In genomic region chr4:102871772-102872171, GRCh38 we compare ENCODE assay signal across 16 cellular contexts. TPM values are rescaled to one million over a fixed set of nuclear protein-coding genes. Genes with fewer than 3 reads are reported as not detected.
DNase-seq lines count a peak whose midpoint lies in the region; ATAC-seq and TF ChIP-seq lines count a peak whose summit lies in the region.
"Had no signal": no experiment of that assay in that cellular context is flagged by ENCODE, and none has a peak within 500 bp of the region (broad histone marks: within the 10 kb centered on the region; RNA-seq: fewer than 3 reads in every experiment).

No MANE protein-coding gene starts in this region.

- no CpG with 5 or more reads among the region's 2 CpGs for WGBS in H9 (ENCODE audit: extremely low coverage, insufficient read length, low lambda C conversion rate)

- no peak overlapping the region for H3K4me3 Mint-ChIP-seq in H9
- H3K4me3 Mint-ChIP-seq in T-helper 2 cell treated with Interferon-gamma antibody and Interleukin-4, amounts not matched to agents 5 μg/mL and 100 μg/mL, for 36 hours = peak overlapping the region; percentile 28

- H2BK5ac ChIP-seq in H9 (ENCODE audit: insufficient read length, low read length) = no peak overlapping the region

- H3K27ac ChIP-seq in H9 (ENCODE audit: insufficient read length, low read depth, low read length) (no peak overlapping the region), iPS-18a (ENCODE audit: low read length) (no peak overlapping the region)
- H3K27ac ChIP-seq: C4-2B, left lung, stomach had no signal

- no peak overlapping the region for H3K18ac ChIP-seq in H9 (ENCODE audit: insufficient read length, low read depth, low read length)

- H3K56ac ChIP-seq in H9 (ENCODE audit: insufficient read length, low read depth, low read length) = no peak overlapping the region

- H4K20me1 ChIP-seq in H9 (ENCODE audit: control insufficient read depth, insufficient read depth, insufficient read length) = no peaks in the 10 kb centered on the region

- H3K27me3 ChIP-seq in H9 (ENCODE audit: insufficient read depth, low read length) (no peaks in the 10 kb centered on the region), iPS-18a (ENCODE audit: control insufficient read depth, insufficient read depth, low read length) (no peaks in the 10 kb centered on the region)
- H3K27me3 ChIP-seq: left lung, stomach had no signal

- H3K4me1 Mint-ChIP-seq in H9 = peaks cover 27 to 38% of the 10 kb centered on the region in 2 experiments
- H3K4me1 Mint-ChIP-seq in T-helper 2 cell treated with Interferon-gamma antibody and Interleukin-4, amounts not matched to agents 5 μg/mL and 100 μg/mL, for 36 hours (ENCODE audit: low read depth) = peaks cover 46% of the 10 kb centered on the region

- no peak overlapping the region for H3T11ph ChIP-seq in H9 (ENCODE audit: low read length)

- intact Hi-C loops in Right ventricle myocardium superior (cut with DNase I) = no loop called here

- peaks cover 5% of the 10 kb centered on the region for H3K9me3 ChIP-seq in H9 (ENCODE audit: control insufficient read depth, low read depth, low read length)
- peaks cover 2% of the 10 kb centered on the region for H3K9me3 ChIP-seq in iPS-18a (ENCODE audit: control insufficient read depth, low read depth, low read length)
- H3K9me3 ChIP-seq: left lung had no signal

- H3K36me3 Mint-ChIP-seq in H9 (ENCODE audit: insufficient read depth in 1 of 3, low read depth in 3 of 3) = peaks cover 42 to 46% (median 45%) of the 10 kb centered on the region in 3 experiments
- peaks cover 58% of the 10 kb centered on the region for H3K36me3 Mint-ChIP-seq in T-helper 2 cell treated with Interferon-gamma antibody and Interleukin-4, amounts not matched to agents 5 μg/mL and 100 μg/mL, for 36 hours (ENCODE audit: low read depth)

- H4K5ac ChIP-seq in H9 (ENCODE audit: insufficient read length, low read depth, low read length) = no peak overlapping the region

- peak overlapping the region; percentile 8 for H3K4me3 ChIP-seq in iPS-18a (ENCODE audit: low read length)
- H3K4me3 ChIP-seq: left lung, skin epidermis, stomach had no signal

- no peak overlapping the region for H3K14ac ChIP-seq in H9 (ENCODE audit: insufficient read depth, low read length)

- H3K36me3 ChIP-seq in iPS-18a (ENCODE audit: control insufficient read depth, low read depth, low read length) = peaks cover 16% of the 10 kb centered on the region

- H3K79me1 ChIP-seq in H9 (ENCODE audit: insufficient read depth, low read depth, low read length, poor library complexity, severe bottlenecking) = no peaks in the 10 kb centered on the region

- ATAC-seq in Right ventricle myocardium superior (ENCODE audit: poor library complexity) (no peak), GM21529 (IDR thresholded peaks at IDR 0.05; ENCODE audit: unreplicated experiment) (no peak)
- ATAC-seq: activated naive CD4-positive, alpha-beta T cell treated with anti-CD3 and anti-CD28 coated beads, Interleukin-2, amount 50 U/mL, for 72 hours; left lung had no signal

- no peak overlapping the region for H2AFZ ChIP-seq in H9 (ENCODE audit: low read length)

- H2BK120ac ChIP-seq in H9 (ENCODE audit: low read depth, low read length, poor library complexity, severe bottlenecking) = no peak overlapping the region

- H3K9ac ChIP-seq in H9 (ENCODE audit: extremely low read depth, insufficient read length, low read length) = no peak overlapping the region
- H3K9ac ChIP-seq in iPS-18a (ENCODE audit: low read length) = no peak overlapping the region

- H2BK20ac ChIP-seq in H9 (ENCODE audit: low read depth, low read length, poor library complexity, severe bottlenecking) = no peak overlapping the region

- H3K4me2 ChIP-seq in H9 (ENCODE audit: insufficient read depth, insufficient read length, low read length) = no peak overlapping the region

- H3K9me3 Mint-ChIP-seq in H9 = peaks cover 9 to 18% of the 10 kb centered on the region in 2 experiments
- peaks cover 17% of the 10 kb centered on the region for H3K9me3 Mint-ChIP-seq in T-helper 2 cell treated with Interferon-gamma antibody and Interleukin-4, amounts not matched to agents 5 μg/mL and 100 μg/mL, for 36 hours

- no peak overlapping the region for H3K4ac ChIP-seq in H9 (ENCODE audit: low read depth, low read length)

- no peaks in the 10 kb centered on the region for H3K4me1 ChIP-seq in H9 (ENCODE audit: insufficient read depth, low read length)
- peaks cover 15% of the 10 kb centered on the region for H3K4me1 ChIP-seq in iPS-18a (ENCODE audit: control insufficient read depth, low read depth, low read length)

- no peak overlapping the region for H4K8ac ChIP-seq in H9 (replicated peaks; ENCODE audit: insufficient read length, low read depth, low read length)

- peak; percentile 23 for DNase-seq in CD1c-positive myeloid dendritic cell (ENCODE audit: extremely low spot score)
- DNase-seq in H9 = no peak
- DNase-seq in T-helper 2 cell treated with Interferon-gamma antibody and Interleukin-4, amounts not matched to agents 5 μg/mL and 100 μg/mL, for 36 hours (ENCODE audit: low spot score) = no peak
- DNase-seq in LoVo (ENCODE audit: low spot score) = no peak
- no peak for DNase-seq in Right ventricle myocardium superior
- no peak for DNase-seq in NCI-H2107 (lab: John Stamatoyannopoulos, UW)
- DNase-seq: activated CD4-positive, alpha-beta T cell treated with anti-CD3 and anti-CD28 coated beads, Interleukin-2, amount 50 U/mL, for 48 hours; hippocampal formation; left lung; NCI-H2171 treated with DMSO at 0.1 percent for 48 hours; stomach had no signal

- H3K23ac ChIP-seq in H9 (ENCODE audit: insufficient read length, low read depth, low read length) = no peak overlapping the region

- H3K23me2 ChIP-seq in H9 (ENCODE audit: insufficient read length, low read depth, low read length, poor library complexity, severe bottlenecking) = peaks cover 7% of the 10 kb centered on the region

- no peak overlapping the region for H2BK15ac ChIP-seq in H9 (ENCODE audit: low read depth, low read length)

- H3K27me3 Mint-ChIP-seq in H9 (ENCODE audit: low read depth) = no peaks in the 10 kb centered on the region
- H3K27me3 Mint-ChIP-seq in T-helper 2 cell treated with Interferon-gamma antibody and Interleukin-4, amounts not matched to agents 5 μg/mL and 100 μg/mL, for 36 hours (ENCODE audit: low read depth) = no peaks in the 10 kb centered on the region

- no peak overlapping the region for H2BK12ac ChIP-seq in H9 (ENCODE audit: insufficient read length, low read depth, low read length)

- H3K27ac Mint-ChIP-seq in H9 = peak overlapping the region in 2 of 3 experiments; percentile 4 to 21; a peak in 2 of 7 replicates
- peak overlapping the region; percentile 19 for H3K27ac Mint-ChIP-seq in T-helper 2 cell treated with Interferon-gamma antibody and Interleukin-4, amounts not matched to agents 5 μg/mL and 100 μg/mL, for 36 hours
- H3K27ac Mint-ChIP-seq: activated naive CD4-positive, alpha-beta T cell treated with anti-CD3 and anti-CD28 coated beads, Interleukin-2, amount 50 U/mL, for 72 hours had no signal

- no peak for TF ChIP-seq CTCF in H9 (conservative IDR thresholded peaks at IDR 0.05)

- H4K91ac ChIP-seq in H9 (ENCODE audit: insufficient read length, low read depth, low read length) = no peak overlapping the region

- H3K79me2 ChIP-seq in H9 (ENCODE audit: insufficient read depth, low read length) = peaks cover 3% of the 10 kb centered on the region; the same call in 1 of the 2 replicates

- no peak overlapping the region for H2AK5ac ChIP-seq in H9 (ENCODE audit: insufficient read length, low read length)

RNA-seq across cellular contexts. Expression of gene CISD2, which starts 3.0 kb away (rescaled TPM):
- 45.6 and 46.0 TPM in 2 replicates for total RNA-seq in H9 (2021)
- total RNA-seq in Right ventricle myocardium superior = 14.1 TPM

RNA-seq across cellular contexts. Expression of gene UBE2D3, which starts 44.4 kb away (rescaled TPM):
- total RNA-seq in H9 (2021) (377 and 378 TPM in 2 replicates), Right ventricle myocardium superior (262 TPM)
